In the genomic region with DNA sequence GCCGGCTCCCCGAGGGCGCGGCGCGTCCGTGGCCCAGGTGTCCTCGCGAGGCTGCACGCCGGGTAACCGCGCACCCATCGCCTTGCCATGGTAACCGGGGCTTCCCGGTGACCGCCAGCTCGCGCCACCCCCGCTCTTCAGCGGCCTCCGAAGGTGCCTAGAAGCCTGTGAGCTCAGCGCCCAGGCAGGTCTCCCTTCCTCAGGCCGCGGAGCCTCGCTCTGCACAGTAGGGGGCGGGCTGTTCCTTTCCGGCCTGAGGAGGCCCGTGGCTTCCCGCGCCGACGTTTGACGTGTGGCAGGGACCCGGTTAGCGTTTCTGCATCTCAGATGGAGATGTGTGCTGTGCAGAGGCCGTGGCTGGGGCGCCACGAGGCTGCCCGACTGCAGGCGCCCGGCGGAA, we compare ENCODE assay signal across 8 cellular contexts.
DNase-seq lines count a peak whose midpoint lies in the region; ATAC-seq and TF ChIP-seq lines count a peak whose summit lies in the region.

No MANE protein-coding gene starts in this region.

- no peak overlapping the region for H3K9ac ChIP-seq in PC-3 (ENCODE audit: low read length)

- H3K4me3 ChIP-seq in PC-3 (ENCODE audit: low read length) (no peak overlapping the region), PC-9 (no peak overlapping the region)
- no peak overlapping the region for H3K4me3 ChIP-seq in naive thymus-derived CD4-positive, alpha-beta T cell (ENCODE audit: low read length)

- H3K36me3 ChIP-seq in PC-3 (ENCODE audit: low read depth, low read length), result no peaks in the 10 kb centered on the region; the same call in 1 of the 2 replicates
- H3K36me3 ChIP-seq in naive thymus-derived CD4-positive, alpha-beta T cell (ENCODE audit: control insufficient read depth in 2 of 3, insufficient read depth in 3 of 3, low read length in 3 of 3), result no peaks in the 10 kb centered on the region
- H3K36me3 ChIP-seq in PC-9 (ENCODE audit: low read depth), result no peaks in the 10 kb centered on the region

- CTCF ChIA-PET in PC-3 (lab: Charles Lee), result interaction anchor here (0.6 kb wide), 1 partner anchor 322 kb away, joined by 3 read pairs; no protein-coding TSS in a partner anchor
- CTCF ChIA-PET in MCF 10A (lab: Yijun Ruan, JAX), result no interaction called here
- CTCF ChIA-PET in naive thymus-derived CD4-positive, alpha-beta T cell (lab: Charles Lee), result no interaction called here
- CTCF ChIA-PET in PC-9 (lab: Charles Lee), result no interaction called here

- no peak overlapping the region for H3K27ac ChIP-seq in PC-3 (ENCODE audit: low read length)
- H3K27ac ChIP-seq in naive thymus-derived CD4-positive, alpha-beta T cell (ENCODE audit: low read depth, low read length), result no peak overlapping the region
- no peak overlapping the region for H3K27ac ChIP-seq in PC-9

- H3K9me3 Mint-ChIP-seq in MCF 10A (ENCODE audit: unreplicated experiment) (no peaks in the 10 kb centered on the region), endothelial cell (ENCODE audit: unreplicated experiment) (peaks cover under 1% of the 10 kb centered on the region)
- peaks cover 0 to 30% (median 9%) of the 10 kb centered on the region in 11 donors for H3K9me3 Mint-ChIP-seq in naive thymus-derived CD4-positive, alpha-beta T cell

- POLR2A ChIA-PET in PC-3 (lab: Charles Lee; ENCODE audit: unreplicated experiment), result no interaction called here
- POLR2A ChIA-PET in MCF 10A (lab: Yijun Ruan, JAX), result no interaction called here
- POLR2A ChIA-PET in naive thymus-derived CD4-positive, alpha-beta T cell (lab: Charles Lee), result no interaction called here
- POLR2A ChIA-PET in PC-9 (lab: Charles Lee; ENCODE audit: unreplicated experiment), result no interaction called here

- H3K9me2 ChIP-seq in PC-3 (replicated peaks; ENCODE audit: low read length), result no peaks in the 10 kb centered on the region
- H3K9me2 ChIP-seq in PC-9 (ENCODE audit: insufficient read depth), result no peaks in the 10 kb centered on the region

- intact Hi-C loops in PC-3 (cut with micrococcal nuclease) (loop anchor here (10.0 kb wide), 1 partner anchor 159 kb away; no protein-coding TSS in a partner anchor), MCF 10A (cut with micrococcal nuclease) (no loop called here), head of caudate nucleus (cut with DNase I) (no loop called here), PC-9 (cut with micrococcal nuclease; ENCODE audit: unreplicated experiment) (no loop called here)
- intact Hi-C loops in naive thymus-derived CD4-positive, alpha-beta T cell (cut with micrococcal nuclease), result loop anchor here in 1 of 2 donors (10.0 kb wide), 1 partner anchor 1099 kb away; no protein-coding TSS in a partner anchor

- peak; percentile 30 for DNase-seq in Daoy (ENCODE audit: low read depth)
- DNase-seq in PC-3, result peak; percentile 55
- peak; percentile 57 for DNase-seq in MCF 10A (ENCODE audit: unreplicated experiment)
- peak in 6 of 9 donors; percentile 11 to 56 (median 36) for DNase-seq in naive thymus-derived CD4-positive, alpha-beta T cell
- DNase-seq in head of caudate nucleus, result no peak
- no peak for DNase-seq in PC-9
- no peak for DNase-seq in endothelial cell (ENCODE audit: low spot score)
- no peak for DNase-seq in NCI-H345 treated with DMSO at 0.1 percent for 48 hours (lab: John Stamatoyannopoulos, UW; ENCODE audit: unreplicated experiment)

- H3F3A ChIP-seq in PC-3 (ENCODE audit: low read length, unreplicated experiment), result no peaks in the 10 kb centered on the region
- no peaks in the 10 kb centered on the region for H3F3A ChIP-seq in PC-9 (ENCODE audit: insufficient read depth, low read depth)

- BruUV-seq in PC-3 (replicated peaks; lab: Mats Ljungman, UMichigan), result no TSS peak
- BruUV-seq in MCF 10A (replicated peaks; lab: Mats Ljungman, UMichigan), result no TSS peak
- no TSS peak for BruUV-seq in PC-9 (replicated peaks; lab: Mats Ljungman, UMichigan)

- H3K36me3 Mint-ChIP-seq in MCF 10A (ENCODE audit: insufficient read depth, unreplicated experiment) (no peaks in the 10 kb centered on the region), endothelial cell (ENCODE audit: low read depth, unreplicated experiment) (peaks cover 9% of the 10 kb centered on the region)
- peaks cover 0 to 14% (median 4%) of the 10 kb centered on the region in 5 donors for H3K36me3 Mint-ChIP-seq in naive thymus-derived CD4-positive, alpha-beta T cell

- H3K27ac Mint-ChIP-seq in MCF 10A (ENCODE audit: low read depth, unreplicated experiment) (no peak overlapping the region), endothelial cell (ENCODE audit: unreplicated experiment) (no peak overlapping the region)
- no peak overlapping the region for H3K27ac Mint-ChIP-seq in naive thymus-derived CD4-positive, alpha-beta T cell

- H3K4me3 Mint-ChIP-seq in MCF 10A (ENCODE audit: unreplicated experiment) (no peak overlapping the region), endothelial cell (ENCODE audit: unreplicated experiment) (no peak overlapping the region)
- peak overlapping the region in 2 of 10 donors; percentile 35 to 42 for H3K4me3 Mint-ChIP-seq in naive thymus-derived CD4-positive, alpha-beta T cell

- H2AFZ ChIP-seq in PC-3 (ENCODE audit: low read length) (peak overlapping the region; percentile 38; the same call in 1 of the 2 replicates), PC-9 (no peak overlapping the region)

- H3K27me3 ChIP-seq in PC-3 (ENCODE audit: low read length) (no peaks in the 10 kb centered on the region), PC-9 (ENCODE audit: insufficient read depth, low read depth) (peaks cover 37% of the 10 kb centered on the region)
- H3K27me3 ChIP-seq in naive thymus-derived CD4-positive, alpha-beta T cell (ENCODE audit: control insufficient read depth in 2 of 2, insufficient read depth in 2 of 2, low read length in 2 of 2), result no peaks in the 10 kb centered on the region

- no peaks in the 10 kb centered on the region for H3K79me2 ChIP-seq in PC-3 (ENCODE audit: low read length)
- no peaks in the 10 kb centered on the region for H3K79me2 ChIP-seq in PC-9 (ENCODE audit: low read depth)

- peak; percentile 16; the same call in 1 of the 2 replicates for ATAC-seq in PC-3
- ATAC-seq in naive thymus-derived CD4-positive, alpha-beta T cell, result no peak

- no peaks in the 10 kb centered on the region for H3K27me3 Mint-ChIP-seq in MCF 10A (ENCODE audit: insufficient read depth, unreplicated experiment)
- peaks cover 0 to 9% (median 0%) of the 10 kb centered on the region in 5 donors for H3K27me3 Mint-ChIP-seq in naive thymus-derived CD4-positive, alpha-beta T cell
- H3K27me3 Mint-ChIP-seq in endothelial cell (ENCODE audit: unreplicated experiment), result peaks cover 10% of the 10 kb centered on the region

- no peaks in the 10 kb centered on the region; the same call in 1 of the 2 replicates for H3K4me1 ChIP-seq in PC-3 (ENCODE audit: insufficient read depth, low read length)
- peaks cover 9 to 11% of the 10 kb centered on the region in 2 donors for H3K4me1 ChIP-seq in naive thymus-derived CD4-positive, alpha-beta T cell (ENCODE audit: control insufficient read depth in 2 of 2, insufficient read depth in 2 of 2, low read length in 2 of 2)
- H3K4me1 ChIP-seq in PC-9 (replicated peaks; ENCODE audit: insufficient read depth), result no peaks in the 10 kb centered on the region

- H3K4me2 ChIP-seq in PC-3 (ENCODE audit: low read length) (peak overlapping the region; percentile 28; the same call in 1 of the 2 replicates), PC-9 (no peak overlapping the region)

- H3K9me3 ChIP-seq in PC-3 (ENCODE audit: low read length) (no peaks in the 10 kb centered on the region), PC-9 (ENCODE audit: insufficient read depth, low read depth) (no peaks in the 10 kb centered on the region)
- peaks cover 0 to 4% (median 0%) of the 10 kb centered on the region in 3 experiments for H3K9me3 ChIP-seq in naive thymus-derived CD4-positive, alpha-beta T cell (ENCODE audit: control insufficient read depth in 2 of 3, low read length in 3 of 3)

- TF ChIP-seq CTCF in PC-3 (conservative IDR thresholded peaks at IDR 0.05; ENCODE audit: low read depth, low read length) (peak; percentile 51), MCF 10A (IDR thresholded peaks at IDR 0.05; ENCODE audit: unreplicated experiment) (peak; percentile 10), PC-9 (conservative IDR thresholded peaks at IDR 0.05) (no peak), endothelial cell (IDR thresholded peaks at IDR 0.05; ENCODE audit: unreplicated experiment) (no peak)

- H4K20me1 ChIP-seq in PC-3 (ENCODE audit: low read length), result no peaks in the 10 kb centered on the region
- H4K20me1 ChIP-seq in PC-9 (ENCODE audit: insufficient read depth), result no peaks in the 10 kb centered on the region

- H3K4me1 Mint-ChIP-seq in MCF 10A (ENCODE audit: insufficient read depth, unreplicated experiment), result peaks cover 7% of the 10 kb centered on the region
- peaks cover 11 to 23% (median 20%) of the 10 kb centered on the region in 7 donors for H3K4me1 Mint-ChIP-seq in naive thymus-derived CD4-positive, alpha-beta T cell
- H3K4me1 Mint-ChIP-seq in endothelial cell (ENCODE audit: unreplicated experiment), result peaks cover 5% of the 10 kb centered on the region

Comparison
In these comparisons a context has a peak if more than half of its experiments do, and no peak if none do; other contexts are left out.
1. DNase-seq: peak in Daoy (single experiment), PC-3 (single experiment), MCF 10A (single experiment) and naive thymus-derived CD4-positive, alpha-beta T cell (6 of 9); none in head of caudate nucleus (0 of 42), PC-9 (0 of 2), endothelial cell (single experiment) and NCI-H345 treated with DMSO at 0.1 percent for 48 hours (single experiment).
2. CTCF ChIP-seq: peak in PC-3 (single experiment) and MCF 10A (single experiment); none in PC-9 (single experiment) and endothelial cell (single experiment).